ENCODE assay signal across 9 cellular contexts in genomic region chr3:142962520-142963265, GRCh38. TPM values are rescaled to one million over a fixed set of nuclear protein-coding genes. Genes with fewer than 3 reads are reported as not detected.
A peak's percentile ranks its signal among the peaks of the same experiment; 100 is the strongest.
DNase-seq lines count a peak whose midpoint lies in the region; ATAC-seq and TF ChIP-seq lines count a peak whose summit lies in the region.
"Had no signal": no experiment of that assay in that cellular context is flagged by ENCODE, and none has a peak within 500 bp of the region (broad histone marks: within the 10 kb centered on the region; RNA-seq: fewer than 3 reads in every experiment).

No MANE protein-coding gene starts in this region.

- H3K27me3 ChIP-seq in Caco-2 (replicated peaks; ENCODE audit: control insufficient read depth, insufficient read depth, low read length) (no peaks in the 10 kb centered on the region), MG63 (no peaks in the 10 kb centered on the region), neutrophil (peaks cover 95% of the 10 kb centered on the region)

- POLR2A ChIA-PET in Caco-2 (lab: Charles Lee): no interaction called here

- BruUV-seq in Caco-2 (replicated peaks; lab: Mats Ljungman, UMichigan): no TSS peak

- no peaks in the 10 kb centered on the region for H3K36me3 ChIP-seq in Caco-2 (ENCODE audit: control insufficient read depth, insufficient read depth, low read length)
- H3K36me3 ChIP-seq in MG63: no peaks in the 10 kb centered on the region
- H3K36me3 ChIP-seq in neutrophil: no peaks in the 10 kb centered on the region

- no peak for DNase-seq in Caco-2
- DNase-seq in MG63: no peak
- no peak for DNase-seq in endothelial cell (ENCODE audit: low spot score)
- DNase-seq in NCI-H2196 (lab: John Stamatoyannopoulos, UW; ENCODE audit: unreplicated experiment): no peak
- DNase-seq in OCI-M1 (lab: John Stamatoyannopoulos, UW): no peak
- DNase-seq: foreskin keratinocyte had no signal

- H3K4me3 Mint-ChIP-seq in Caco-2 (ENCODE audit: unreplicated experiment) (peak overlapping the region; percentile 52), endothelial cell (ENCODE audit: unreplicated experiment) (peak overlapping the region; percentile 90)

- CTCF ChIA-PET in Caco-2 (lab: Charles Lee): no interaction called here

- no peaks in the 10 kb centered on the region for H3K4me1 ChIP-seq in Caco-2
- peaks cover 9 to 21% of the 10 kb centered on the region in 2 experiments for H3K4me1 ChIP-seq in neutrophil (ENCODE audit: control insufficient read depth in 1 of 2, insufficient read depth in 1 of 2, low read depth in 1 of 2, low read length in 1 of 2)

- ATAC-seq in GM21529 (IDR thresholded peaks at IDR 0.05; ENCODE audit: unreplicated experiment) (no peak), HG02870 (IDR thresholded peaks at IDR 0.05; ENCODE audit: unreplicated experiment) (no peak)

- H3K27me3 Mint-ChIP-seq in Caco-2 (ENCODE audit: insufficient read depth, unreplicated experiment) (peaks cover 16% of the 10 kb centered on the region), endothelial cell (ENCODE audit: unreplicated experiment) (peaks cover 24% of the 10 kb centered on the region)

- H3K9me3 Mint-ChIP-seq in Caco-2 (ENCODE audit: unreplicated experiment) (no peaks in the 10 kb centered on the region), endothelial cell (ENCODE audit: unreplicated experiment) (no peaks in the 10 kb centered on the region)

- intact Hi-C loops in Caco-2 (cut with micrococcal nuclease; ENCODE audit: unreplicated experiment): no loop called here

- H3K27ac Mint-ChIP-seq in Caco-2 (ENCODE audit: unreplicated experiment): no peak overlapping the region
- peak overlapping the region; percentile 64 for H3K27ac Mint-ChIP-seq in endothelial cell (ENCODE audit: unreplicated experiment)

- H3K9me3 ChIP-seq in Caco-2 (no peaks in the 10 kb centered on the region), MG63 (no peaks in the 10 kb centered on the region), neutrophil (no peaks in the 10 kb centered on the region)

- no peak for TF ChIP-seq CTCF in Caco-2 (IDR thresholded peaks at IDR 0.05; ENCODE audit: insufficient read depth in 1 of 2, low read depth in 1 of 2, low read length in 1 of 2, severe bottlenecking in 1 of 2, unreplicated experiment in 1 of 2)
- TF ChIP-seq CTCF in endothelial cell (IDR thresholded peaks at IDR 0.05; ENCODE audit: unreplicated experiment): no peak
- TF ChIP-seq CTCF in neutrophil (IDR thresholded peaks at IDR 0.05): no peak

- H3K27ac ChIP-seq in neutrophil: no peak overlapping the region
- H3K27ac ChIP-seq: foreskin keratinocyte had no signal

- no peaks in the 10 kb centered on the region for H3K36me3 Mint-ChIP-seq in Caco-2 (ENCODE audit: insufficient read depth, unreplicated experiment)
- H3K36me3 Mint-ChIP-seq in endothelial cell (ENCODE audit: low read depth, unreplicated experiment): peaks cover 6% of the 10 kb centered on the region

- H3K4me1 Mint-ChIP-seq in Caco-2 (ENCODE audit: low read depth, unreplicated experiment) (no peaks in the 10 kb centered on the region), endothelial cell (ENCODE audit: unreplicated experiment) (peaks cover 13% of the 10 kb centered on the region)

- H3K4me3 ChIP-seq in Caco-2 (ENCODE audit: low read depth, low read length): no peak overlapping the region
- H3K4me3 ChIP-seq in MG63: peak overlapping the region; percentile 68
- peak overlapping the region; percentile 27 to 36 for H3K4me3 ChIP-seq in neutrophil (ENCODE audit: low read depth in 1 of 2, low read length in 1 of 2)

RNA-seq across cellular contexts. Expression of gene PAQR9, which starts 0.8 kb away (rescaled TPM):
- not detected in 2 replicates for total RNA-seq in Caco-2 (2022)
- total RNA-seq in MG63 (2014; rRNA removed; shearing (Covaris generic); ENCODE audit: low replicate concordance): 0.66 and 2.5 TPM in 2 replicates
- total RNA-seq in endothelial cell (ENCODE audit: unreplicated experiment): not detected
- total RNA-seq: foreskin keratinocyte had no signal

RNA-seq across cellular contexts. Expression of gene U2SURP, which starts 38.7 kb away (rescaled TPM):
- 125 and 131 TPM in 2 replicates for total RNA-seq in Caco-2 (2022)
- 65.3 and 141 TPM in 2 replicates for total RNA-seq in MG63 (2014; rRNA removed; shearing (Covaris generic); ENCODE audit: low replicate concordance)
- 86.1 TPM for total RNA-seq in endothelial cell (ENCODE audit: unreplicated experiment)
